In genomic region chr14:99480856-99481744, GRCh38 we compare ENCODE assay signal across 1 cellular context.
TF ChIP-seq lines count a peak whose summit lies in the region.

CCNK (plus strand) TSS chr14:99481409; CDS start chr14:99492678, 11,269 bp downstream.
SETD3 (minus strand) TSS chr14:99480859; CDS start chr14:99465805, 15,054 bp downstream.

TF ChIP-seq in K562, 482 proteins besides CTCF, POLR2A, EP300 and RAD21 (continued from another document and continues in another):
- TF ChIP-seq, protein P1, sequence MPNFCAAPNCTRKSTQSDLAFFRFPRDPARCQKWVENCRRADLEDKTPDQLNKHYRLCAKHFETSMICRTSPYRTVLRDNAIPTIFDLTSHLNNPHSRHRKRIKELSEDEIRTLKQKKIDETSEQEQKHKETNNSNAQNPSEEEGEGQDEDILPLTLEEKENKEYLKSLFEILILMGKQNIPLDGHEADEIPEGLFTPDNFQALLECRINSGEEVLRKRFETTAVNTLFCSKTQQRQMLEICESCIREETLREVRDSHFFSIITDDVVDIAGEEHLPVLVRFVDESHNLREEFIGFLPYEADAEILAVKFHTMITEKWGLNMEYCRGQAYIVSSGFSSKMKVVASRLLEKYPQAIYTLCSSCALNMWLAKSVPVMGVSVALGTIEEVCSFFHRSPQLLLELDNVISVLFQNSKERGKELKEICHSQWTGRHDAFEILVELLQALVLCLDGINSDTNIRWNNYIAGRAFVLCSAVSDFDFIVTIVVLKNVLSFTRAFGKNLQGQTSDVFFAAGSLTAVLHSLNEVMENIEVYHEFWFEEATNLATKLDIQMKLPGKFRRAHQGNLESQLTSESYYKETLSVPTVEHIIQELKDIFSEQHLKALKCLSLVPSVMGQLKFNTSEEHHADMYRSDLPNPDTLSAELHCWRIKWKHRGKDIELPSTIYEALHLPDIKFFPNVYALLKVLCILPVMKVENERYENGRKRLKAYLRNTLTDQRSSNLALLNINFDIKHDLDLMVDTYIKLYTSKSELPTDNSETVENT (CRISPR knock-in tag; IDR thresholded peaks at IDR 0.05): peak; percentile 82
- TF ChIP-seq GABPA (tag; conservative IDR thresholded peaks at IDR 0.05; ENCODE audit: low read depth) (peak; percentile 92), ASH1L (IDR thresholded peaks at IDR 0.05; ENCODE audit: borderline replicate concordance, low read depth, partially characterized antibody) (peak; percentile 62), POLR2AphosphoS5 (IDR thresholded peaks at IDR 0.05; ENCODE audit: control insufficient read depth, insufficient read depth, low read depth, low read length) (peak; percentile 85), DNMT1 (IDR thresholded peaks at IDR 0.05) (no peak), MBD2 (IDR thresholded peaks at IDR 0.05; ENCODE audit: borderline replicate concordance, low read depth) (peak; percentile 55), ATF3 (IDR thresholded peaks at IDR 0.05) (peak; percentile 63), ATF3 (CRISPR knock-in tag; conservative IDR thresholded peaks at IDR 0.05) (no peak), HCFC1 (IDR thresholded peaks at IDR 0.05; ENCODE audit: low read depth, low read length) (peak; percentile 78), PKNOX1 (IDR thresholded peaks at IDR 0.05) (peak; percentile 95), KDM5B (IDR thresholded peaks at IDR 0.05; ENCODE audit: insufficient replicate concordance, low read depth, low read length) (peak; percentile 85), TAF7 (tag; IDR thresholded peaks at IDR 0.05) (peak; percentile 84), E2F1 (CRISPR knock-in tag; IDR thresholded peaks at IDR 0.05) (peak; percentile 73), POLR2G (IDR thresholded peaks at IDR 0.05; ENCODE audit: low read depth, low read length) (peak; percentile 88), MTA1 (IDR thresholded peaks at IDR 0.05; ENCODE audit: borderline replicate concordance) (peak; percentile 98), ZNF518B (CRISPR knock-in tag; IDR thresholded peaks at IDR 0.05) (no peak), SIN3A (IDR thresholded peaks at IDR 0.05; ENCODE audit: borderline replicate concordance in 2 of 2, control insufficient read depth in 1 of 2, low read depth in 2 of 2, low read length in 2 of 2) (peak in 1 of 2 experiments; percentile 54; a peak in 1 of 4 replicates), CREM (IDR thresholded peaks at IDR 0.05; ENCODE audit: low read depth) (peak; percentile 99), ZNF445 (CRISPR knock-in tag; IDR thresholded peaks at IDR 0.05; ENCODE audit: low read depth) (no peak), PHF20 (IDR thresholded peaks at IDR 0.05; ENCODE audit: partially characterized antibody) (peak; percentile 82), ZBTB8A (IDR thresholded peaks at IDR 0.05; ENCODE audit: partially characterized antibody) (no peak), PURB (CRISPR knock-in tag; IDR thresholded peaks at IDR 0.05; ENCODE audit: low read depth) (no peak), HDAC1 (IDR thresholded peaks at IDR 0.05) (peak in 1 of 2 experiments; percentile 69; a peak in 2 of 4 replicates), SPI1 (IDR thresholded peaks at IDR 0.05; ENCODE audit: borderline replicate concordance, low read depth, low read length) (no peak), MYC (IDR thresholded peaks at IDR 0.05; ENCODE audit: low read depth, low read length) (peak; percentile 38; the same call in 1 of the 2 replicates), MYC (CRISPR knock-in tag; IDR thresholded peaks at IDR 0.05; ENCODE audit: borderline replicate concordance, low read depth) (no peak), SP2 (IDR thresholded peaks at IDR 0.05; ENCODE audit: extremely low read depth, low read depth, low read length, poor library complexity, severe bottlenecking) (peak; percentile 59), CSDE1 (IDR thresholded peaks at IDR 0.05) (peak in 1 of 2 experiments; percentile 57; a peak in 2 of 4 replicates), NEUROD1 (IDR thresholded peaks at IDR 0.05; ENCODE audit: borderline replicate concordance, low read depth, low read length, partially characterized antibody) (peak; percentile 84), PCBP1 (IDR thresholded peaks at IDR 0.05; ENCODE audit: low read depth, low read length, poor library complexity, severe bottlenecking) (no peak), CXXC5 (CRISPR knock-in tag; IDR thresholded peaks at IDR 0.05) (peak; percentile 99), HNRNPL (IDR thresholded peaks at IDR 0.05; ENCODE audit: low read depth, low read length) (no peak), NR2C2 (CRISPR knock-in tag; IDR thresholded peaks at IDR 0.05) (no peak), NR2C2 (tag; IDR thresholded peaks at IDR 0.05) (peak; percentile 85), KHSRP (IDR thresholded peaks at IDR 0.05) (peak; percentile 74), ATF1 (CRISPR knock-in tag; IDR thresholded peaks at IDR 0.05) (peak; percentile 92), ATF1 (tag; IDR thresholded peaks at IDR 0.05) (peak; percentile 99), ZC3H11A (IDR thresholded peaks at IDR 0.05; ENCODE audit: low read depth, low read length) (no peak), CHD2 (IDR thresholded peaks at IDR 0.05; ENCODE audit: low read depth, low read length) (peak; percentile 58; the same call in 1 of the 2 replicates), EGR1 (conservative IDR thresholded peaks at IDR 0.05) (peak; percentile 97), ETV1 (tag; conservative IDR thresholded peaks at IDR 0.05; ENCODE audit: low read depth) (peak; percentile 30; the same call in 1 of the 2 replicates), E2F3 (CRISPR knock-in tag; IDR thresholded peaks at IDR 0.05) (no peak)
- TF ChIP-seq, protein P2, sequence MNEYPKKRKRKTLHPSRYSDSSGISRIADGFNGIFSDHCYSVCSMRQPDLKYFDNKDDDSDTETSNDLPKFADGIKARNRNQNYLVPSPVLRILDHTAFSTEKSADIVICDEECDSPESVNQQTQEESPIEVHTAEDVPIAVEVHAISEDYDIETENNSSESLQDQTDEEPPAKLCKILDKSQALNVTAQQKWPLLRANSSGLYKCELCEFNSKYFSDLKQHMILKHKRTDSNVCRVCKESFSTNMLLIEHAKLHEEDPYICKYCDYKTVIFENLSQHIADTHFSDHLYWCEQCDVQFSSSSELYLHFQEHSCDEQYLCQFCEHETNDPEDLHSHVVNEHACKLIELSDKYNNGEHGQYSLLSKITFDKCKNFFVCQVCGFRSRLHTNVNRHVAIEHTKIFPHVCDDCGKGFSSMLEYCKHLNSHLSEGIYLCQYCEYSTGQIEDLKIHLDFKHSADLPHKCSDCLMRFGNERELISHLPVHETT (CRISPR knock-in tag; conservative IDR thresholded peaks at IDR 0.05 in 1 of 2, IDR thresholded peaks at IDR 0.05 in 1 of 2): peak in 1 of 2 experiments; percentile 95; a peak in 2 of 4 replicates
- TF ChIP-seq, protein P3, sequence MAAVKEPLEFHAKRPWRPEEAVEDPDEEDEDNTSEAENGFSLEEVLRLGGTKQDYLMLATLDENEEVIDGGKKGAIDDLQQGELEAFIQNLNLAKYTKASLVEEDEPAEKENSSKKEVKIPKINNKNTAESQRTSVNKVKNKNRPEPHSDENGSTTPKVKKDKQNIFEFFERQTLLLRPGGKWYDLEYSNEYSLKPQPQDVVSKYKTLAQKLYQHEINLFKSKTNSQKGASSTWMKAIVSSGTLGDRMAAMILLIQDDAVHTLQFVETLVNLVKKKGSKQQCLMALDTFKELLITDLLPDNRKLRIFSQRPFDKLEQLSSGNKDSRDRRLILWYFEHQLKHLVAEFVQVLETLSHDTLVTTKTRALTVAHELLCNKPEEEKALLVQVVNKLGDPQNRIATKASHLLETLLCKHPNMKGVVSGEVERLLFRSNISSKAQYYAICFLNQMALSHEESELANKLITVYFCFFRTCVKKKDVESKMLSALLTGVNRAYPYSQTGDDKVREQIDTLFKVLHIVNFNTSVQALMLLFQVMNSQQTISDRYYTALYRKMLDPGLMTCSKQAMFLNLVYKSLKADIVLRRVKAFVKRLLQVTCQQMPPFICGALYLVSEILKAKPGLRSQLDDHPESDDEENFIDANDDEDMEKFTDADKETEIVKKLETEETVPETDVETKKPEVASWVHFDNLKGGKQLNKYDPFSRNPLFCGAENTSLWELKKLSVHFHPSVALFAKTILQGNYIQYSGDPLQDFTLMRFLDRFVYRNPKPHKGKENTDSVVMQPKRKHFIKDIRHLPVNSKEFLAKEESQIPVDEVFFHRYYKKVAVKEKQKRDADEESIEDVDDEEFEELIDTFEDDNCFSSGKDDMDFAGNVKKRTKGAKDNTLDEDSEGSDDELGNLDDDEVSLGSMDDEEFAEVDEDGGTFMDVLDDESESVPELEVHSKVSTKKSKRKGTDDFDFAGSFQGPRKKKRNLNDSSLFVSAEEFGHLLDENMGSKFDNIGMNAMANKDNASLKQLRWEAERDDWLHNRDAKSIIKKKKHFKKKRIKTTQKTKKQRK (IDR thresholded peaks at IDR 0.05; ENCODE audit: borderline replicate concordance, low read depth, low read length): no peak
- TF ChIP-seq, protein P4, sequence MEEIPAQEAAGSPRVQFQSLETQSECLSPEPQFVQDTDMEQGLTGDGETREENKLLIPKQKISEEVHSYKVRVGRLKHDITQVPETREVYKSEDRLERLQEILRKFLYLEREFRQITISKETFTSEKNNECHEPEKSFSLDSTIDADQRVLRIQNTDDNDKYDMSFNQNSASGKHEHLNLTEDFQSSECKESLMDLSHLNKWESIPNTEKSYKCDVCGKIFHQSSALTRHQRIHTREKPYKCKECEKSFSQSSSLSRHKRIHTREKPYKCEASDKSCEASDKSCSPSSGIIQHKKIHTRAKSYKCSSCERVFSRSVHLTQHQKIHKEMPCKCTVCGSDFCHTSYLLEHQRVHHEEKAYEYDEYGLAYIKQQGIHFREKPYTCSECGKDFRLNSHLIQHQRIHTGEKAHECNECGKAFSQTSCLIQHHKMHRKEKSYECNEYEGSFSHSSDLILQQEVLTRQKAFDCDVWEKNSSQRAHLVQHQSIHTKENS (CRISPR knock-in tag; IDR thresholded peaks at IDR 0.05): no peak
- TF ChIP-seq, protein P5, sequence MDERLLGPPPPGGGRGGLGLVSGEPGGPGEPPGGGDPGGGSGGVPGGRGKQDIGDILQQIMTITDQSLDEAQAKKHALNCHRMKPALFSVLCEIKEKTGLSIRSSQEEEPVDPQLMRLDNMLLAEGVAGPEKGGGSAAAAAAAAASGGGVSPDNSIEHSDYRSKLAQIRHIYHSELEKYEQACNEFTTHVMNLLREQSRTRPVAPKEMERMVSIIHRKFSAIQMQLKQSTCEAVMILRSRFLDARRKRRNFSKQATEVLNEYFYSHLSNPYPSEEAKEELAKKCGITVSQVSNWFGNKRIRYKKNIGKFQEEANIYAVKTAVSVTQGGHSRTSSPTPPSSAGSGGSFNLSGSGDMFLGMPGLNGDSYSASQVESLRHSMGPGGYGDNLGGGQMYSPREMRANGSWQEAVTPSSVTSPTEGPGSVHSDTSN (CRISPR knock-in tag; IDR thresholded peaks at IDR 0.05; ENCODE audit: low read depth): no peak
- TF ChIP-seq, protein P5 (tag; conservative IDR thresholded peaks at IDR 0.05; ENCODE audit: low read depth): peak; percentile 48; the same call in 1 of the 2 replicates
